In the genomic region with DNA sequence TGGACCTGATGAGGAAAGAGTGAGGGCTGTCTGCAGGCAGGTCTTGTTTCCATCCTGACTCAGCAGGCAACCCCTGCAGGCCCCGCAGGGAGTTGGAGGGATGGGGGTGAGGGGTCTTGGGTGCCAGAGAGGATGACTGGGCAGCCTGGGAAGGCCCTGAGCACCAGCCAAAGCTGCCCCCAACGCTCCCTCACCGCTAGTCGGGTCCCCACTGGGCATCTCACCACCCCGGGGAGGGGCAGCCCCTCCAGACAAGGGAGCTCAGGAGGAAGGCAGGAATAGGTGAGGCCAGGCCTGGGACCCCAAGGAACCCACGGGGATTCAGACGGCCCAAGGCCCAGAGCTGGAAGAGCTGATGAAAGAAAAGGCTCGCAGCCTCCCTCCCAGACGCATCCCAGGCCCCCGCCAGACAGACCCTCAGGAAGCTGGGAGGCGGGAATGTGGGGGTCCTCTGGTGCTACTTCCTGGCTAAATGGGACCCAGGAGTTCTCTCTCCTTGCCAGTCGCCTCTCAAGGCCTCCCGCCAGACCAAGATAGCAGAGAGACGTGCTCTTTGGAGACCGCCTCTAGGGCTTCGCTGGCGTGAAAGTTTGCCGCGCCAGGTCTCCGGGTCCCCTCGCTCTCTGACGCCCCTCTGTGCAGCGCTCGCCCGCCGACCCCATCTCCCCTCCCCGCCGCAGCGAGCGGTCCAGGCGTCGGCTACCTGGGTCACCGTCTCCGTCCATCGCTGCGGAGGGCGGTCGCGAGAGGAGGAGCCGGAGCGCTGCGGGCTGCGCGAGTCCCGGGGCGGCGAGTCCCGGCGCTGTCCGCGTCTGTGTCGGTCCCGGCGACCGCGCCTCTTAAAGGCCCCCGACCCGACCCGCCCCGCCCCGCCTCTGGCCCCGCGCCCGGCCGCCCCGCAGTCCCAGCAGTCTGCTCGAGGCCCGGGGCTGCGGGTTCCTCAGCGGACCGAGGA, we compare ENCODE assay signal across 1 cellular context.
TF ChIP-seq lines count a peak whose summit lies in the region.

A gene with protein sequence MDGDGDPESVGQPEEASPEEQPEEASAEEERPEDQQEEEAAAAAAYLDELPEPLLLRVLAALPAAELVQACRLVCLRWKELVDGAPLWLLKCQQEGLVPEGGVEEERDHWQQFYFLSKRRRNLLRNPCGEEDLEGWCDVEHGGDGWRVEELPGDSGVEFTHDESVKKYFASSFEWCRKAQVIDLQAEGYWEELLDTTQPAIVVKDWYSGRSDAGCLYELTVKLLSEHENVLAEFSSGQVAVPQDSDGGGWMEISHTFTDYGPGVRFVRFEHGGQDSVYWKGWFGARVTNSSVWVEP (minus strand): TSS at position 814 of the 955 bp plus-strand sequence. CDS start 89 bp downstream, at position 725.

TF ChIP-seq in HepG2, 621 proteins besides CTCF, POLR2A, EP300 and RAD21 (continued from another document and continues in another):
- TF ChIP-seq, protein P1, sequence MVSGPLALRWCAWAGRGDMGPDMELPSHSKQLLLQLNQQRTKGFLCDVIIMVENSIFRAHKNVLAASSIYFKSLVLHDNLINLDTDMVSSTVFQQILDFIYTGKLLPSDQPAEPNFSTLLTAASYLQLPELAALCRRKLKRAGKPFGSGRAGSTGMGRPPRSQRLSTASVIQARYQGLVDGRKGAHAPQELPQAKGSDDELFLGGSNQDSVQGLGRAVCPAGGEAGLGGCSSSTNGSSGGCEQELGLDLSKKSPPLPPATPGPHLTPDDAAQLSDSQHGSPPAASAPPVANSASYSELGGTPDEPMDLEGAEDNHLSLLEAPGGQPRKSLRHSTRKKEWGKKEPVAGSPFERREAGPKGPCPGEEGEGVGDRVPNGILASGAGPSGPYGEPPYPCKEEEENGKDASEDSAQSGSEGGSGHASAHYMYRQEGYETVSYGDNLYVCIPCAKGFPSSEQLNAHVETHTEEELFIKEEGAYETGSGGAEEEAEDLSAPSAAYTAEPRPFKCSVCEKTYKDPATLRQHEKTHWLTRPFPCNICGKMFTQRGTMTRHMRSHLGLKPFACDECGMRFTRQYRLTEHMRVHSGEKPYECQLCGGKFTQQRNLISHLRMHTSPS (CRISPR knock-in tag; IDR thresholded peaks at IDR 0.05; ENCODE audit: low read depth): peak; percentile 51; the same call in 1 of the 2 replicates
- TF ChIP-seq ZNF660 (CRISPR knock-in tag; IDR thresholded peaks at IDR 0.05; ENCODE audit: borderline replicate concordance, low read depth) (no peak), KLF12 (CRISPR knock-in tag; IDR thresholded peaks at IDR 0.05; ENCODE audit: borderline replicate concordance) (peak; percentile 55; the same call in 1 of the 2 replicates), ELF4 (CRISPR knock-in tag; IDR thresholded peaks at IDR 0.05; ENCODE audit: borderline replicate concordance) (no peak), MXD4 (CRISPR knock-in tag; IDR thresholded peaks at IDR 0.05) (no peak), ZNF232 (CRISPR knock-in tag; IDR thresholded peaks at IDR 0.05; ENCODE audit: borderline replicate concordance) (0 out of 2 replicates have a peak, but pooled peaks have one; percentile 18), ZNF251 (CRISPR knock-in tag; IDR thresholded peaks at IDR 0.05) (no peak), MTA1 (CRISPR knock-in tag; IDR thresholded peaks at IDR 0.05; ENCODE audit: borderline replicate concordance) (no peak; the same call in 1 of the 2 replicates), KAT8 (CRISPR knock-in tag; IDR thresholded peaks at IDR 0.05) (no peak), NFKB2 (CRISPR knock-in tag; IDR thresholded peaks at IDR 0.05; ENCODE audit: borderline replicate concordance) (peak; percentile 20; the same call in 1 of the 2 replicates), PCBP1 (IDR thresholded peaks at IDR 0.05; ENCODE audit: borderline replicate concordance, low read depth, low read length) (peak; percentile 59; the same call in 1 of the 2 replicates), IRX3 (CRISPR knock-in tag; IDR thresholded peaks at IDR 0.05; ENCODE audit: borderline replicate concordance, low read depth) (no peak), ZNF724P (CRISPR knock-in tag; IDR thresholded peaks at IDR 0.05; ENCODE audit: borderline replicate concordance) (no peak; the same call in 1 of the 2 replicates), POLR2AphosphoS5 (IDR thresholded peaks at IDR 0.05; ENCODE audit: low read depth, low read length) (peak; percentile 40), DMAP1 (CRISPR knock-in tag; IDR thresholded peaks at IDR 0.05) (0 out of 2 replicates have a peak, but pooled peaks have one; percentile 6), U2AF1 (optimal IDR thresholded peaks at IDR 0.05; ENCODE audit: low read depth, low read length) (peak; percentile 53), ZNF12 (CRISPR knock-in tag; IDR thresholded peaks at IDR 0.05) (no peak), ZNF501 (CRISPR knock-in tag; IDR thresholded peaks at IDR 0.05) (peak; percentile 54; the same call in 1 of the 2 replicates), SRSF1 (optimal IDR thresholded peaks at IDR 0.05; ENCODE audit: low read depth, low read length) (peak; percentile 74), POLR2AphosphoS2 (IDR thresholded peaks at IDR 0.05; ENCODE audit: low read depth, low read length) (no peak), TBX2 (CRISPR knock-in tag; IDR thresholded peaks at IDR 0.05; ENCODE audit: borderline replicate concordance) (peak; percentile 45; the same call in 1 of the 2 replicates), ZFX (CRISPR knock-in tag; IDR thresholded peaks at IDR 0.05; ENCODE audit: low read depth) (peak; percentile 23), ZNF790 (CRISPR knock-in tag; IDR thresholded peaks at IDR 0.05; ENCODE audit: borderline replicate concordance) (0 out of 2 replicates have a peak, but pooled peaks have one; percentile 61), IRF2 (CRISPR knock-in tag; IDR thresholded peaks at IDR 0.05) (0 out of 2 replicates have a peak, but pooled peaks have one; percentile 13), RXRA (CRISPR knock-in tag; IDR thresholded peaks at IDR 0.05) (no peak), PPARG (CRISPR knock-in tag; conservative IDR thresholded peaks at IDR 0.05) (no peak)
- TF ChIP-seq, protein P2, sequence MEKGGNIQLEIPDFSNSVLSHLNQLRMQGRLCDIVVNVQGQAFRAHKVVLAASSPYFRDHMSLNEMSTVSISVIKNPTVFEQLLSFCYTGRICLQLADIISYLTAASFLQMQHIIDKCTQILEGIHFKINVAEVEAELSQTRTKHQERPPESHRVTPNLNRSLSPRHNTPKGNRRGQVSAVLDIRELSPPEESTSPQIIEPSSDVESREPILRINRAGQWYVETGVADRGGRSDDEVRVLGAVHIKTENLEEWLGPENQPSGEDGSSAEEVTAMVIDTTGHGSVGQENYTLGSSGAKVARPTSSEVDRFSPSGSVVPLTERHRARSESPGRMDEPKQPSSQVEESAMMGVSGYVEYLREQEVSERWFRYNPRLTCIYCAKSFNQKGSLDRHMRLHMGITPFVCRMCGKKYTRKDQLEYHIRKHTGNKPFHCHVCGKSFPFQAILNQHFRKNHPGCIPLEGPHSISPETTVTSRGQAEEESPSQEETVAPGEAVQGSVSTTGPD (CRISPR knock-in tag; IDR thresholded peaks at IDR 0.05): no peak
- TF ChIP-seq, protein P3, sequence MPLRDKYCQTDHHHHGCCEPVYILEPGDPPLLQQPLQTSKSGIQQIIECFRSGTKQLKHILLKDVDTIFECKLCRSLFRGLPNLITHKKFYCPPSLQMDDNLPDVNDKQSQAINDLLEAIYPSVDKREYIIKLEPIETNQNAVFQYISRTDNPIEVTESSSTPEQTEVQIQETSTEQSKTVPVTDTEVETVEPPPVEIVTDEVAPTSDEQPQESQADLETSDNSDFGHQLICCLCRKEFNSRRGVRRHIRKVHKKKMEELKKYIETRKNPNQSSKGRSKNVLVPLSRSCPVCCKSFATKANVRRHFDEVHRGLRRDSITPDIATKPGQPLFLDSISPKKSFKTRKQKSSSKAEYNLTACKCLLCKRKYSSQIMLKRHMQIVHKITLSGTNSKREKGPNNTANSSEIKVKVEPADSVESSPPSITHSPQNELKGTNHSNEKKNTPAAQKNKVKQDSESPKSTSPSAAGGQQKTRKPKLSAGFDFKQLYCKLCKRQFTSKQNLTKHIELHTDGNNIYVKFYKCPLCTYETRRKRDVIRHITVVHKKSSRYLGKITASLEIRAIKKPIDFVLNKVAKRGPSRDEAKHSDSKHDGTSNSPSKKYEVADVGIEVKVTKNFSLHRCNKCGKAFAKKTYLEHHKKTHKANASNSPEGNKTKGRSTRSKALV (CRISPR knock-in tag; IDR thresholded peaks at IDR 0.05): peak; percentile 47; the same call in 1 of the 2 replicates
- TF ChIP-seq, protein P4, sequence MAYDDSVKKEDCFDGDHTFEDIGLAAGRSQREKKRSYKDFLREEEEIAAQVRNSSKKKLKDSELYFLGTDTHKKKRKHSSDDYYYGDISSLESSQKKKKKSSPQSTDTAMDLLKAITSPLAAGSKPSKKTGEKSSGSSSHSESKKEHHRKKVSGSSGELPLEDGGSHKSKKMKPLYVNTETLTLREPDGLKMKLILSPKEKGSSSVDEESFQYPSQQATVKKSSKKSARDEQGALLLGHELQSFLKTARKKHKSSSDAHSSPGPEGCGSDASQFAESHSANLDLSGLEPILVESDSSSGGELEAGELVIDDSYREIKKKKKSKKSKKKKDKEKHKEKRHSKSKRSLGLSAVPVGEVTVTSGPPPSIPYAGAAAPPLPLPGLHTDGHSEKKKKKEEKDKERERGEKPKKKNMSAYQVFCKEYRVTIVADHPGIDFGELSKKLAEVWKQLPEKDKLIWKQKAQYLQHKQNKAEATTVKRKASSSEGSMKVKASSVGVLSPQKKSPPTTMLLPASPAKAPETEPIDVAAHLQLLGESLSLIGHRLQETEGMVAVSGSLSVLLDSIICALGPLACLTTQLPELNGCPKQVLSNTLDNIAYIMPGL (CRISPR knock-in tag; IDR thresholded peaks at IDR 0.05; ENCODE audit: borderline replicate concordance in 1 of 2, low read depth in 1 of 2): peak in 1 of 2 experiments; percentile 5; a peak in 1 of 4 replicates
- TF ChIP-seq, protein P5, sequence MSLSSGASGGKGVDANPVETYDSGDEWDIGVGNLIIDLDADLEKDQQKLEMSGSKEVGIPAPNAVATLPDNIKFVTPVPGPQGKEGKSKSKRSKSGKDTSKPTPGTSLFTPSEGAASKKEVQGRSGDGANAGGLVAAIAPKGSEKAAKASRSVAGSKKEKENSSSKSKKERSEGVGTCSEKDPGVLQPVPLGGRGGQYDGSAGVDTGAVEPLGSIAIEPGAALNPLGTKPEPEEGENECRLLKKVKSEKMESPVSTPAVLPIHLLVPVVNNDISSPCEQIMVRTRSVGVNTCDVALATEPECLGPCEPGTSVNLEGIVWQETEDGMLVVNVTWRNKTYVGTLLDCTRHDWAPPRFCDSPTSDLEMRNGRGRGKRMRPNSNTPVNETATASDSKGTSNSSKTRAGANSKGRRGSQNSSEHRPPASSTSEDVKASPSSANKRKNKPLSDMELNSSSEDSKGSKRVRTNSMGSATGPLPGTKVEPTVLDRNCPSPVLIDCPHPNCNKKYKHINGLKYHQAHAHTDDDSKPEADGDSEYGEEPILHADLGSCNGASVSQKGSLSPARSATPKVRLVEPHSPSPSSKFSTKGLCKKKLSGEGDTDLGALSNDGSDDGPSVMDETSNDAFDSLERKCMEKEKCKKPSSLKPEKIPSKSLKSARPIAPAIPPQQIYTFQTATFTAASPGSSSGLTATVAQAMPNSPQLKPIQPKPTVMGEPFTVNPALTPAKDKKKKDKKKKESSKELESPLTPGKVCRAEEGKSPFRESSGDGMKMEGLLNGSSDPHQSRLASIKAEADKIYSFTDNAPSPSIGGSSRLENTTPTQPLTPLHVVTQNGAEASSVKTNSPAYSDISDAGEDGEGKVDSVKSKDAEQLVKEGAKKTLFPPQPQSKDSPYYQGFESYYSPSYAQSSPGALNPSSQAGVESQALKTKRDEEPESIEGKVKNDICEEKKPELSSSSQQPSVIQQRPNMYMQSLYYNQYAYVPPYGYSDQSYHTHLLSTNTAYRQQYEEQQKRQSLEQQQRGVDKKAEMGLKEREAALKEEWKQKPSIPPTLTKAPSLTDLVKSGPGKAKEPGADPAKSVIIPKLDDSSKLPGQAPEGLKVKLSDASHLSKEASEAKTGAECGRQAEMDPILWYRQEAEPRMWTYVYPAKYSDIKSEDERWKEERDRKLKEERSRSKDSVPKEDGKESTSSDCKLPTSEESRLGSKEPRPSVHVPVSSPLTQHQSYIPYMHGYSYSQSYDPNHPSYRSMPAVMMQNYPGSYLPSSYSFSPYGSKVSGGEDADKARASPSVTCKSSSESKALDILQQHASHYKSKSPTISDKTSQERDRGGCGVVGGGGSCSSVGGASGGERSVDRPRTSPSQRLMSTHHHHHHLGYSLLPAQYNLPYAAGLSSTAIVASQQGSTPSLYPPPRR (CRISPR knock-in tag; IDR thresholded peaks at IDR 0.05; ENCODE audit: borderline replicate concordance): no peak
- TF ChIP-seq, protein P6, sequence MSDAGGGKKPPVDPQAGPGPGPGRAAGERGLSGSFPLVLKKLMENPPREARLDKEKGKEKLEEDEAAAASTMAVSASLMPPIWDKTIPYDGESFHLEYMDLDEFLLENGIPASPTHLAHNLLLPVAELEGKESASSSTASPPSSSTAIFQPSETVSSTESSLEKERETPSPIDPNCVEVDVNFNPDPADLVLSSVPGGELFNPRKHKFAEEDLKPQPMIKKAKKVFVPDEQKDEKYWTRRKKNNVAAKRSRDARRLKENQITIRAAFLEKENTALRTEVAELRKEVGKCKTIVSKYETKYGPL (CRISPR knock-in tag; IDR thresholded peaks at IDR 0.05): no peak
- TF ChIP-seq, protein P7, sequence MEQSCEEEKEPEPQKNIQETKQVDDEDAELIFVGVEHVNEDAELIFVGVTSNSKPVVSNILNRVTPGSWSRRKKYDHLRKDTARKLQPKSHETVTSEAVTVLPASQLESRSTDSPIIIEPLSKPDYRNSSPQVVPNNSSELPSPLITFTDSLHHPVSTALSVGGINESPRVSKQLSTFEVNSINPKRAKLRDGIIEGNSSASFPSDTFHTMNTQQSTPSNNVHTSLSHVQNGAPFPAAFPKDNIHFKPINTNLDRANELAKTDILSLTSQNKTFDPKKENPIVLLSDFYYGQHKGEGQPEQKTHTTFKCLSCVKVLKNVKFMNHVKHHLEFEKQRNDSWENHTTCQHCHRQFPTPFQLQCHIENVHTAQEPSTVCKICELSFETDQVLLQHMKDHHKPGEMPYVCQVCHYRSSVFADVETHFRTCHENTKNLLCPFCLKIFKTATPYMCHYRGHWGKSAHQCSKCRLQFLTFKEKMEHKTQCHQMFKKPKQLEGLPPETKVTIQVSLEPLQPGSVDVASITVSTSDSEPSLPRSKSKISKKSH (CRISPR knock-in tag; IDR thresholded peaks at IDR 0.05; ENCODE audit: borderline replicate concordance): no peak; the same call in 1 of the 2 replicates
- TF ChIP-seq, protein P8, sequence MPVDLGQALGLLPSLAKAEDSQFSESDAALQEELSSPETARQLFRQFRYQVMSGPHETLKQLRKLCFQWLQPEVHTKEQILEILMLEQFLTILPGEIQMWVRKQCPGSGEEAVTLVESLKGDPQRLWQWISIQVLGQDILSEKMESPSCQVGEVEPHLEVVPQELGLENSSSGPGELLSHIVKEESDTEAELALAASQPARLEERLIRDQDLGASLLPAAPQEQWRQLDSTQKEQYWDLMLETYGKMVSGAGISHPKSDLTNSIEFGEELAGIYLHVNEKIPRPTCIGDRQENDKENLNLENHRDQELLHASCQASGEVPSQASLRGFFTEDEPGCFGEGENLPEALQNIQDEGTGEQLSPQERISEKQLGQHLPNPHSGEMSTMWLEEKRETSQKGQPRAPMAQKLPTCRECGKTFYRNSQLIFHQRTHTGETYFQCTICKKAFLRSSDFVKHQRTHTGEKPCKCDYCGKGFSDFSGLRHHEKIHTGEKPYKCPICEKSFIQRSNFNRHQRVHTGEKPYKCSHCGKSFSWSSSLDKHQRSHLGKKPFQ (CRISPR knock-in tag; IDR thresholded peaks at IDR 0.05; ENCODE audit: insufficient replicate concordance): peak; percentile 14
